Comparison of ENCODE assay signal across 34 cellular contexts in the genomic region with DNA sequence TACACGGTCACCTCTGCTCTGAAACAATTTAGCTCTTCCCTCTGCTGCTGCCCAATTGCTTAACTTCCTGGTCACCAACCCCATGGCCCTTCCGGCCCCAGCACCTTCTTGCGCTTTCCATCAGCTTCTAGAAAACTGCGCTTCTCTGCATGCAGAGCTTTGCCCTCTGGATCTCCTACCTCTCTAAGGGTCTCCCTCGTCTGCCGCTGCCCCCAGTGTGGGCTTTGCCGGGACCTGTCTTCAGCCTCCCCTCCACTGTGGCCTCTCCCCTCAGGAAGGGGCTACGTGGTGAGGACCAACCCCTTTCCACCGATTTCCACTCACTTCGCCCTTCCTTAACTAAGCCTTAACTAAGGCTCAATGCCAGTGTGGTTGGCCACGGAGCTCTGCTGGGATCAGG.
"Had no signal": no experiment of that assay in that cellular context is flagged by ENCODE, and none has a peak within 500 bp of the region (broad histone marks: within the 10 kb centered on the region; RNA-seq: fewer than 3 reads in every experiment).

No MANE protein-coding gene starts in this region.

- H3K27me3 ChIP-seq: adrenal gland, body of pancreas, foreskin keratinocyte, gastrocnemius medialis had no signal

- H3K27me3 Mint-ChIP-seq: activated naive CD8-positive, alpha-beta T cell treated with anti-CD3 and anti-CD28 coated beads, Interleukin-2, amount 50 U/mL, for 24 hours; activated T-helper 17 cell treated with anti-CD3 and anti-CD28 coated beads, Interleukin-2, amount 50 U/mL, for 72 hours; dendritic cell treated with granulocyte-macrophage colony-stimulating factor and Interleukin-4, amounts not matched to agents 40 ng/mL and 50 ng/mL, for 4 days had no signal

- H3K9me3 ChIP-seq: adrenal gland, body of pancreas, gastrocnemius medialis, heart left ventricle had no signal

- H3K4me1 ChIP-seq: adrenal gland, body of pancreas, gastrocnemius medialis, heart left ventricle had no signal

- H3K4me3 Mint-ChIP-seq: activated B cell treated with CpG ODN at 0.5 μM for 24 hours; activated CD8-positive, alpha-beta T cell treated with anti-CD3 and anti-CD28 coated beads for 36 hours; activated naive CD4-positive, alpha-beta T cell treated with anti-CD3 and anti-CD28 coated beads, Interleukin-2, amount 50 U/mL, for 24 hours; activated naive CD8-positive, alpha-beta T cell treated with anti-CD3 and anti-CD28 coated beads for 36 hours; activated naive CD8-positive, alpha-beta T cell treated with anti-CD3 and anti-CD28 coated beads, Interleukin-2, amount 50 U/mL, for 24 hours; activated T-cell treated with anti-CD3 and anti-CD28 coated beads, Interleukin-2, amount 50 U/mL, for 4 hours; activated T-helper 17 cell treated with anti-CD3 and anti-CD28 coated beads, Interleukin-2, amount 50 U/mL, for 72 hours; dendritic cell treated with granulocyte-macrophage colony-stimulating factor and Interleukin-4, amounts not matched to agents 40 ng/mL and 50 ng/mL, for 4 days; endodermal cell; T-cell; T-helper 1 cell treated with Interleukin-12 subunit alpha and Interleukin-12 subunit beta and Interleukin-4 antibody, amounts not matched to agents 30 μg/mL and 1 μg/mL, for 36 hours had no signal

- H3K27ac ChIP-seq: adrenal gland, body of pancreas, coronary artery, dorsolateral prefrontal cortex, foreskin keratinocyte, gastrocnemius medialis, heart left ventricle, WERI-Rb-1 had no signal

- H3K4me1 Mint-ChIP-seq: activated naive CD4-positive, alpha-beta T cell treated with anti-CD3 and anti-CD28 coated beads, Interleukin-2, amount 50 U/mL, for 24 hours; activated T-helper 17 cell treated with anti-CD3 and anti-CD28 coated beads, Interleukin-2, amount 50 U/mL, for 72 hours had no signal

- H3K36me3 Mint-ChIP-seq: activated naive CD4-positive, alpha-beta T cell treated with anti-CD3 and anti-CD28 coated beads, Interleukin-2, amount 50 U/mL, for 24 hours; activated naive CD8-positive, alpha-beta T cell treated with anti-CD3 and anti-CD28 coated beads for 36 hours; T-cell had no signal

- H3K4me3 ChIP-seq: adrenal gland, body of pancreas, coronary artery, dorsolateral prefrontal cortex, gastrocnemius medialis, heart left ventricle had no signal

- H3K36me3 ChIP-seq: adrenal gland, gastrocnemius medialis, heart left ventricle, WERI-Rb-1 had no signal

- ATAC-seq: activated CD4-positive, CD25-positive, alpha-beta regulatory T cell treated with anti-CD3 and anti-CD28 coated beads, Interleukin-2, amount 50 U/mL, for 24 hours; activated CD8-positive, alpha-beta T cell treated with anti-CD3 and anti-CD28 coated beads for 36 hours; activated naive CD8-positive, alpha-beta T cell treated with anti-CD3 and anti-CD28 coated beads, Interleukin-2, amount 50 U/mL, for 24 hours; activated T-cell treated with anti-CD3 and anti-CD28 coated beads, Interleukin-2, amount 50 U/mL, for 4 hours; activated T-helper 17 cell treated with anti-CD3 and anti-CD28 coated beads, Interleukin-2, amount 50 U/mL, for 72 hours; body of pancreas; esophagus mucosa; foreskin keratinocyte; gastrocnemius medialis; heart left ventricle; T-cell had no signal

- DNase-seq: activated B cell treated with CpG ODN at 0.5 μM for 24 hours; activated CD4-positive, alpha-beta T cell treated with anti-CD3 and anti-CD28 coated beads for 48 hours; activated CD4-positive, alpha-beta T cell treated with anti-CD3 and anti-CD28 coated beads, Interleukin-2, amount 50 U/mL, for 1 hour; activated CD4-positive, alpha-beta T cell treated with anti-CD3 and anti-CD28 coated beads, Interleukin-2, amount 50 U/mL, for 48 hours; activated CD8-positive, alpha-beta memory T cell treated with anti-CD3 and anti-CD28 coated beads for 24 hours; activated CD8-positive, alpha-beta T cell treated with anti-CD3 and anti-CD28 coated beads for 36 hours; activated effector memory CD4-positive, alpha-beta T cell treated with Interleukin-2 at 50 U/mL for 16 hours; activated gamma-delta T cell treated with Interleukin-2 at 50 U/mL for 16 hours; activated naive CD4-positive, alpha-beta T cell treated with Interleukin-2 at 50 U/mL for 16 hours; activated naive CD8-positive, alpha-beta T cell treated with anti-CD3 and anti-CD28 coated beads for 36 hours; activated naive CD8-positive, alpha-beta T cell treated with anti-CD3 and anti-CD28 coated beads, Interleukin-2, amount 50 U/mL, for 24 hours; activated T-cell treated with anti-CD3 and anti-CD28 coated beads, Interleukin-2, amount 50 U/mL, for 4 hours; adrenal gland; amygdala; aorta; body of pancreas; caudate nucleus; effector memory CD4-positive, alpha-beta T cell; endodermal cell; foreskin keratinocyte; gastrocnemius medialis; glutamatergic neuron; heart left ventricle; T-cell; T1000; WERI-Rb-1 had no signal

- H3K27ac Mint-ChIP-seq: activated B cell treated with CpG ODN at 0.5 μM for 24 hours; activated CD8-positive, alpha-beta T cell treated with anti-CD3 and anti-CD28 coated beads for 36 hours; activated naive CD4-positive, alpha-beta T cell treated with anti-CD3 and anti-CD28 coated beads, Interleukin-2, amount 50 U/mL, for 24 hours; activated naive CD8-positive, alpha-beta T cell treated with anti-CD3 and anti-CD28 coated beads for 36 hours; activated naive CD8-positive, alpha-beta T cell treated with anti-CD3 and anti-CD28 coated beads, Interleukin-2, amount 50 U/mL, for 24 hours; activated T-helper 17 cell treated with anti-CD3 and anti-CD28 coated beads, Interleukin-2, amount 50 U/mL, for 72 hours; dendritic cell treated with granulocyte-macrophage colony-stimulating factor and Interleukin-4, amounts not matched to agents 40 ng/mL and 50 ng/mL, for 4 days; endodermal cell; T-cell; T-helper 1 cell treated with Interleukin-12 subunit alpha and Interleukin-12 subunit beta and Interleukin-4 antibody, amounts not matched to agents 30 μg/mL and 1 μg/mL, for 36 hours had no signal

- H3K9me3 Mint-ChIP-seq: activated B cell treated with CpG ODN at 0.5 μM for 24 hours; activated CD8-positive, alpha-beta T cell treated with anti-CD3 and anti-CD28 coated beads for 36 hours; activated naive CD4-positive, alpha-beta T cell treated with anti-CD3 and anti-CD28 coated beads, Interleukin-2, amount 50 U/mL, for 24 hours; activated naive CD8-positive, alpha-beta T cell treated with anti-CD3 and anti-CD28 coated beads for 36 hours; activated naive CD8-positive, alpha-beta T cell treated with anti-CD3 and anti-CD28 coated beads, Interleukin-2, amount 50 U/mL, for 24 hours; activated T-cell treated with anti-CD3 and anti-CD28 coated beads, Interleukin-2, amount 50 U/mL, for 4 hours; activated T-helper 17 cell treated with anti-CD3 and anti-CD28 coated beads, Interleukin-2, amount 50 U/mL, for 72 hours; dendritic cell treated with granulocyte-macrophage colony-stimulating factor and Interleukin-4, amounts not matched to agents 40 ng/mL and 50 ng/mL, for 4 days; T-cell; T-helper 1 cell treated with Interleukin-12 subunit alpha and Interleukin-12 subunit beta and Interleukin-4 antibody, amounts not matched to agents 30 μg/mL and 1 μg/mL, for 36 hours had no signal
